ENCODE assay signal across 2 cellular contexts in the genomic region with DNA sequence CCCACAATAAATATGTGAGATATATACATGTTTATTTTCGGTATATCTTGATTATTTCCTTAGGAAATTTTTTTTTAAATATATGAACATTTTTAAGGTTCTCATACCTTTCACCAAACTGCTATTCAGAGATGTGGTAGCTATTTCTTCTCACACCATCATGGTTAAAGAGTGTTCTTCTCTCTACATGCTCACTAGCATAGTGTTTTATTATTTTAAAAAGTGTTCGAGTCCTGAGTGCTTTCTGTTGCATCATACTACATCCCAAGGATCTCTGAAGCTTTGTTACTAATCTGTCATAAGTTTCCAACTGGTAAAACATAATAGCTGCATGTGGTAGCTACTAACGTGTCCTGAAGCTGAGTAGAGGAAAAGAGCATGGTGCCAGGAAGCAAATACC.
TF ChIP-seq lines count a peak whose summit lies in the region.

No MANE protein-coding gene starts in this region.

TF ChIP-seq in WTC11, 78 proteins besides CTCF, POLR2A, EP300 and RAD21:
- TF ChIP-seq GTF2I (CRISPR knock-in tag; conservative IDR thresholded peaks at IDR 0.05) = 0 out of 2 replicates have a peak, but pooled peaks have one; percentile 32
- TF ChIP-seq, protein P1, sequence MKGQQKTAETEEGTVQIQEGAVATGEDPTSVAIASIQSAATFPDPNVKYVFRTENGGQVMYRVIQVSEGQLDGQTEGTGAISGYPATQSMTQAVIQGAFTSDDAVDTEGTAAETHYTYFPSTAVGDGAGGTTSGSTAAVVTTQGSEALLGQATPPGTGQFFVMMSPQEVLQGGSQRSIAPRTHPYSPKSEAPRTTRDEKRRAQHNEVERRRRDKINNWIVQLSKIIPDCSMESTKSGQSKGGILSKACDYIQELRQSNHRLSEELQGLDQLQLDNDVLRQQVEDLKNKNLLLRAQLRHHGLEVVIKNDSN (CRISPR knock-in tag; IDR thresholded peaks at IDR 0.05) = no peak

TF ChIP-seq in K562, 482 proteins besides CTCF, POLR2A, EP300 and RAD21:
- no peak for TF ChIP-seq FOXK1 (CRISPR knock-in tag; IDR thresholded peaks at IDR 0.05; ENCODE audit: borderline replicate concordance)
- no peak for TF ChIP-seq TCF7L2 (IDR thresholded peaks at IDR 0.05; ENCODE audit: low read depth, low read length)
- no peak for TF ChIP-seq ZSCAN32 (CRISPR knock-in tag; IDR thresholded peaks at IDR 0.05)
- TF ChIP-seq MAZ (CRISPR knock-in tag; conservative IDR thresholded peaks at IDR 0.05 in 1 of 2, IDR thresholded peaks at IDR 0.05 in 1 of 2) = no peak
- TF ChIP-seq PTRF (tag; IDR thresholded peaks at IDR 0.05) = no peak
- TF ChIP-seq POU5F1 (IDR thresholded peaks at IDR 0.05; ENCODE audit: borderline replicate concordance, low read depth, low read length, partially characterized antibody) = no peak
- peak; percentile 93 for TF ChIP-seq RBM25 (IDR thresholded peaks at IDR 0.05; ENCODE audit: low read depth, low read length, severe bottlenecking)
- TF ChIP-seq MEF2A (IDR thresholded peaks at IDR 0.05; ENCODE audit: control insufficient read depth, low read depth, low read length) = no peak
- TF ChIP-seq GABPB2 (CRISPR knock-in tag; conservative IDR thresholded peaks at IDR 0.05) = no peak
